ENCODE assay signal across 8 cellular contexts in genomic region chr18:13216732-13217465, GRCh38. TPM values are rescaled to one million over a fixed set of nuclear protein-coding genes. Genes with fewer than 3 reads are reported as not detected.
DNase-seq lines count a peak whose midpoint lies in the region; ATAC-seq lines count a peak whose summit lies in the region.

No MANE protein-coding gene starts in this region.

- H3K4me3 ChIP-seq in HUES64 (ENCODE audit: low read length) (peak overlapping the region; percentile 63), muscle layer of colon (ENCODE audit: low read depth in 1 of 2, low read length in 2 of 2) (peak overlapping the region; percentile 21 to 85)

- no peaks in the 10 kb centered on the region for H3K36me3 ChIP-seq in HUES64 (ENCODE audit: insufficient read depth, low read length)
- H3K36me3 ChIP-seq in muscle layer of colon (ENCODE audit: insufficient read depth, low read length) = no peaks in the 10 kb centered on the region

- POLR2A ChIA-PET in activated CD4-positive, alpha-beta T cell treated with anti-CD3 and anti-CD28 coated beads for 36 hours (lab: Charles Lee) = interaction anchor here (0.6 to 1.4 kb wide), 7 partner anchors 50 to 361 kb away, joined by 3 to 7 read pairs (median 3); no protein-coding TSS in a partner anchor

- H3K9me3 ChIP-seq in HUES64 (ENCODE audit: insufficient read depth, low read depth, low read length) (no peaks in the 10 kb centered on the region), muscle layer of colon (ENCODE audit: low read length) (no peaks in the 10 kb centered on the region)

- H3K9ac ChIP-seq in HUES64 (ENCODE audit: low read depth, low read length) = no peak overlapping the region; the same call in 1 of the 2 replicates
- no peak overlapping the region for H3K9ac ChIP-seq in muscle layer of colon (ENCODE audit: low read length)

- CTCF ChIA-PET in activated CD4-positive, alpha-beta T cell treated with anti-CD3 and anti-CD28 coated beads for 36 hours (lab: Charles Lee) = interaction anchor here (0.5 to 2.1 kb wide), 55 partner anchors 8 to 596 kb away, joined by 3 to 17 read pairs (median 4); no protein-coding TSS in a partner anchor

- H3K4me1 ChIP-seq in HUES64 (ENCODE audit: insufficient read depth, low read length) (peaks cover 7% of the 10 kb centered on the region), muscle layer of colon (ENCODE audit: insufficient read depth, low read length) (peaks cover 41% of the 10 kb centered on the region)

- H3K27ac ChIP-seq in HUES64 (ENCODE audit: low read depth, low read length) (no peak overlapping the region), muscle layer of colon (ENCODE audit: low read depth, low read length) (peak overlapping the region; percentile 68), substantia nigra (ENCODE audit: low read depth, low read length, poor library complexity, severe bottlenecking) (peak overlapping the region; percentile 80)

- H3K4me1 Mint-ChIP-seq in activated CD4-positive, alpha-beta T cell treated with anti-CD3 and anti-CD28 coated beads for 36 hours = peaks cover 32% of the 10 kb centered on the region

- ATAC-seq in GM18498 (IDR thresholded peaks at IDR 0.05; ENCODE audit: unreplicated experiment) = peak; percentile 52
- peak; percentile 52 for ATAC-seq in activated CD4-positive, alpha-beta T cell treated with anti-CD3 and anti-CD28 coated beads for 36 hours

- peak overlapping the region; percentile 77 for H3K4me3 Mint-ChIP-seq in activated CD4-positive, alpha-beta T cell treated with anti-CD3 and anti-CD28 coated beads for 36 hours

- intact Hi-C loops in activated CD4-positive, alpha-beta T cell treated with anti-CD3 and anti-CD28 coated beads for 36 hours (cut with DNase I, micrococcal nuclease) = loop anchor here (1.0 to 10.0 kb wide), 17 partner anchors 49 to 584 kb away; partner anchors contain the start of genes FAM210A (in 2 of the 2) and RNMT (in 2 of the 2)

- no peaks in the 10 kb centered on the region for H3K9me3 Mint-ChIP-seq in activated CD4-positive, alpha-beta T cell treated with anti-CD3 and anti-CD28 coated beads for 36 hours (ENCODE audit: low read depth)

- DNase-seq in activated CD4-positive, alpha-beta T cell treated with anti-CD3 and anti-CD28 coated beads for 36 hours = peak; percentile 71
- DNase-seq in effector CD4-positive, alpha-beta T cell = peak; percentile 22
- DNase-seq in substantia nigra (lab: John Stamatoyannopoulos, UW) (peak in 27 of 49 donors; percentile 33 to 80 (median 70)), NCI-H187 treated with DMSO at 0.1 percent for 48 hours (lab: John Stamatoyannopoulos, UW) (no peak), NCI-H1048 (lab: John Stamatoyannopoulos, UW) (no peak)

- H3K36me3 Mint-ChIP-seq in activated CD4-positive, alpha-beta T cell treated with anti-CD3 and anti-CD28 coated beads for 36 hours (ENCODE audit: low read depth) = no peaks in the 10 kb centered on the region

- peak overlapping the region; percentile 83 for H3K27ac Mint-ChIP-seq in activated CD4-positive, alpha-beta T cell treated with anti-CD3 and anti-CD28 coated beads for 36 hours

- H3K27me3 ChIP-seq in HUES64 (ENCODE audit: insufficient read depth, low read length) = peaks cover 70% of the 10 kb centered on the region
- H3K27me3 ChIP-seq in muscle layer of colon (ENCODE audit: control insufficient read depth in 1 of 2, insufficient read depth in 2 of 2, low read length in 2 of 2) = no peaks in the 10 kb centered on the region

- 3% methylated on average over 59 of the region's 59 CpGs for WGBS in HUES64

- peaks cover 15% of the 10 kb centered on the region for H3K27me3 Mint-ChIP-seq in activated CD4-positive, alpha-beta T cell treated with anti-CD3 and anti-CD28 coated beads for 36 hours

RNA-seq across cellular contexts. Expression of gene LDLRAD4, which starts 1.7 kb away (rescaled TPM):
- 0.50 TPM for polyA plus RNA-seq in HUES64 (2013, experiment 1 of 2)
- 0.57 TPM for polyA plus RNA-seq in HUES64 (2013, experiment 2 of 2)
- total RNA-seq in activated CD4-positive, alpha-beta T cell treated with anti-CD3 and anti-CD28 coated beads for 36 hours = 10 to 100 TPM; 29.3 to 32.2 TPM

Comparison
In these comparisons a context has a peak if more than half of its experiments do, and no peak if none do; other contexts are left out.
1. DNase-seq: peak in activated CD4-positive, alpha-beta T cell treated with anti-CD3 and anti-CD28 coated beads for 36 hours (single experiment), effector CD4-positive, alpha-beta T cell (single experiment) and substantia nigra (27 of 49); none in NCI-H187 treated with DMSO at 0.1 percent for 48 hours (single experiment) and NCI-H1048 (single experiment).